Comparison of ENCODE assay signal across 6 cellular contexts in the genomic region with DNA sequence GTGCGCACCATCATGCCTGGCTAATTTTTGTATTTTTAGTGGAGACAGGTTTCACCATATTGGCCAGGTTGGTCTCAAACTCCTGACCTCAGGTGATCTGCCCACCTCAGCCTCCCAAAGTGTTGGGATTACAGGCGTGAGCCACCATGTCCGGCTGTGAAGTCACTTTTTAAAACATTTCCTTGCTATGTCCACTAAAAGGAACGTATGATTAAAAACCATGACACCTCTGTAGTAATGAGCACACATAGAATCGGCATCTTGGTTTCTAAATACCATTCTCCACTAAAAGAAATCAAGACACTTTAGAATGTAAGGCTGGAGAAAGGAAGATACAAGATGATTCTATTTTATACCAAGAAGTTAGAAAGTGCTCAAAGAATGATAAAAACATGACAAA. TPM values are rescaled to one million over a fixed set of nuclear protein-coding genes. Genes with fewer than 3 reads are reported as not detected.
DNase-seq lines count a peak whose midpoint lies in the region; ATAC-seq, FAIRE-seq and TF ChIP-seq lines count a peak whose summit lies in the region.
"Not testable (repeated sequence)": the region's sequence is repeated elsewhere in the genome, so short reads cannot be mapped to it uniquely, and the experiment has no call there.

No MANE protein-coding gene starts in this region.

- not testable (repeated sequence) for H3K9me1 ChIP-seq in keratinocyte (ENCODE audit: control insufficient read depth, extremely low read depth, insufficient read depth, low read length)

- TF ChIP-seq CTCF in HEK293 (tag by site-specific recombination; IDR thresholded peaks at IDR 0.05); endodermal cell (conservative IDR thresholded peaks at IDR 0.05); keratinocyte (optimal IDR thresholded peaks at IDR 0.05 in 1 of 3, IDR thresholded peaks at IDR 0.05 in 1 of 3, conservative IDR thresholded peaks at IDR 0.05 in 1 of 3; ENCODE audit: extremely low read depth in 1 of 3, insufficient read depth in 2 of 3, low read length in 3 of 3); HepG2 (CRISPR knock-in tag; IDR thresholded peaks at IDR 0.05): not testable (repeated sequence)

- H4K20me1 ChIP-seq in keratinocyte (ENCODE audit: control insufficient read depth, extremely low read depth, insufficient read depth, low read length) = not testable (repeated sequence)
- peaks cover 15% of the 10 kb centered on the region; the same call in 1 of the 2 replicates for H4K20me1 ChIP-seq in HepG2 (ENCODE audit: insufficient read depth, low read length)

- H3K4me3 ChIP-seq in HEK293 (ENCODE audit: low read depth, low read length); keratinocyte (ENCODE audit: control insufficient read depth in 2 of 3, extremely low read depth in 1 of 3, insufficient read depth in 2 of 3, low read depth in 1 of 3, low read length in 3 of 3); HepG2 (replicated peaks in 1 of 3; ENCODE audit: insufficient read depth in 1 of 3, low read depth in 2 of 3, low read length in 3 of 3): not testable (repeated sequence)
- H3K4me3 ChIP-seq in endodermal cell (ENCODE audit: low read length) = peak overlapping the region; percentile 43

- H2AFZ ChIP-seq in keratinocyte (ENCODE audit: control insufficient read depth, low read length); HepG2 (ENCODE audit: low read length): not testable (repeated sequence)

- not testable (repeated sequence) for H3K27me3 Mint-ChIP-seq in activated T-helper 17 cell treated with anti-CD3 and anti-CD28 coated beads, Interleukin-2, amount 50 U/mL, for 72 hours; activated naive CD8-positive, alpha-beta T cell; endodermal cell (ENCODE audit: insufficient read depth)

- peaks cover 53% of the 10 kb centered on the region for H3K36me3 Mint-ChIP-seq in activated T-helper 17 cell treated with anti-CD3 and anti-CD28 coated beads, Interleukin-2, amount 50 U/mL, for 72 hours (ENCODE audit: low read depth)
- peaks cover 22% of the 10 kb centered on the region for H3K36me3 Mint-ChIP-seq in activated naive CD8-positive, alpha-beta T cell
- peaks cover 28% of the 10 kb centered on the region for H3K36me3 Mint-ChIP-seq in endodermal cell (ENCODE audit: low read depth)

- dilution Hi-C loops in keratinocyte (cut with MboI; ENCODE audit: extremely low pct_ligation_motif_present, low sequenced_read_pairs) = not testable (repeated sequence)

- 97 to 100% methylated on average over 4 to 5 of the region's 5 CpGs for WGBS in endodermal cell (ENCODE audit: insufficient coverage in 1 of 2, insufficient read length in 1 of 2), 2 experiments
- 97% methylated on average over 5 of the region's 5 CpGs for WGBS in HepG2 (ENCODE audit: low lambda C conversion rate)

- not testable (repeated sequence) for H3K9me3 Mint-ChIP-seq in activated T-helper 17 cell treated with anti-CD3 and anti-CD28 coated beads, Interleukin-2, amount 50 U/mL, for 72 hours; activated naive CD8-positive, alpha-beta T cell (ENCODE audit: low read depth)
- peaks cover 47% of the 10 kb centered on the region for H3K9me3 Mint-ChIP-seq in endodermal cell

- not testable (repeated sequence) for H3K9me3 ChIP-seq in HEK293 (ENCODE audit: control insufficient read depth, insufficient read depth, low read depth, low read length); keratinocyte (ENCODE audit: control insufficient read depth, low read depth, low read length); HepG2 (ENCODE audit: low read length)
- H3K9me3 ChIP-seq in endodermal cell (ENCODE audit: control insufficient read depth, low read length) = peaks cover 29% of the 10 kb centered on the region

- peak; percentile 17 for FAIRE-seq in keratinocyte (lab: Jason Lieb, UNC)
- not testable (repeated sequence) for FAIRE-seq in HepG2 (lab: Jason Lieb, UNC)

- in situ Hi-C loops in HepG2 (cut with HindIII; ENCODE audit: extremely low pct_ligation_motif_present, low pct_unique_long_range_greater_than_20kb) = not testable (repeated sequence)

- not testable (repeated sequence) for TF ChIP-seq RAD21 in HepG2 (CRISPR knock-in tag; IDR thresholded peaks at IDR 0.05)

- ATAC-seq in activated T-helper 17 cell treated with anti-CD3 and anti-CD28 coated beads, Interleukin-2, amount 50 U/mL, for 72 hours (replicated peaks); HepG2: not testable (repeated sequence)

- not testable (repeated sequence) for H3K4me3 Mint-ChIP-seq in activated T-helper 17 cell treated with anti-CD3 and anti-CD28 coated beads, Interleukin-2, amount 50 U/mL, for 72 hours; activated naive CD8-positive, alpha-beta T cell; endodermal cell

- peak overlapping the region; percentile 3 for H3K27ac Mint-ChIP-seq in activated T-helper 17 cell treated with anti-CD3 and anti-CD28 coated beads, Interleukin-2, amount 50 U/mL, for 72 hours
- peak overlapping the region; percentile 10 for H3K27ac Mint-ChIP-seq in activated naive CD8-positive, alpha-beta T cell
- not testable (repeated sequence) for H3K27ac Mint-ChIP-seq in endodermal cell

- H3K27me3 ChIP-seq in endodermal cell (ENCODE audit: control insufficient read depth, insufficient read depth, low read length, poor library complexity, severe bottlenecking); keratinocyte (ENCODE audit: control insufficient read depth, extremely low read depth, insufficient read depth, low read length); HepG2 (ENCODE audit: control insufficient read depth in 1 of 2, insufficient read depth in 2 of 2, low read length in 2 of 2): not testable (repeated sequence)

- not testable (repeated sequence) for DNase-seq in endodermal cell; keratinocyte (ENCODE audit: low read depth, low spot score); HepG2 (ENCODE audit: low spot score)

- not testable (repeated sequence) for TF ChIP-seq POLR2A in HepG2 (IDR thresholded peaks at IDR 0.05; ENCODE audit: insufficient read depth in 1 of 2, low read depth in 2 of 2, low read length in 2 of 2)

- H3K9ac ChIP-seq in endodermal cell (ENCODE audit: extremely low read depth, low read length, poor library complexity, severe bottlenecking); keratinocyte (ENCODE audit: control insufficient read depth, extremely low read depth, insufficient read depth, low read length); HepG2 (ENCODE audit: insufficient read depth, low read depth, low read length): not testable (repeated sequence)

- POLR2A ChIA-PET in HEK293 (lab: Yijun Ruan, JAX); HepG2 (lab: Yijun Ruan, JAX): not testable (repeated sequence)

- intact Hi-C loops in HepG2 (cut with micrococcal nuclease; ENCODE audit: unreplicated experiment) = not testable (repeated sequence)

- not testable (repeated sequence) for H3K27ac ChIP-seq in HEK293 (ENCODE audit: extremely low read depth, low read depth, low read length); endodermal cell (ENCODE audit: low read depth, low read length); keratinocyte (ENCODE audit: control insufficient read depth, insufficient read depth, low read length); HepG2 (ENCODE audit: extremely low read length, insufficient read depth, low read length)

- H3K79me2 ChIP-seq in keratinocyte (ENCODE audit: control insufficient read depth, insufficient read depth, low read length) (peaks cover 75% of the 10 kb centered on the region), HepG2 (ENCODE audit: insufficient read depth, low read length) (peaks cover 66% of the 10 kb centered on the region)

- BruUV-seq in HepG2 (replicated peaks; lab: Mats Ljungman, UMichigan) = not testable (repeated sequence)

- H3K4me2 ChIP-seq in keratinocyte (ENCODE audit: control insufficient read depth, extremely low read depth, insufficient read depth, low read depth, low read length); HepG2 (ENCODE audit: low read depth, low read length): not testable (repeated sequence)

- CTCF ChIA-PET in HEK293 (lab: Yijun Ruan, JAX) = interaction anchor here (0.9 kb wide), 1 partner anchor 14 kb away, joined by 3 read pairs; no protein-coding TSS in a partner anchor
- CTCF ChIA-PET in HepG2 (lab: Yijun Ruan, JAX; ENCODE audit: low intra/inter-chr PET ratio, low total read pairs) = not testable (repeated sequence)

- not testable (repeated sequence) for H3K36me3 ChIP-seq in HEK293 (ENCODE audit: control insufficient read depth in 2 of 2, insufficient read depth in 1 of 2, low read length in 2 of 2); endodermal cell (ENCODE audit: control insufficient read depth, insufficient read depth, low read length); keratinocyte (ENCODE audit: control insufficient read depth in 2 of 2, extremely low read depth in 1 of 2, insufficient read depth in 2 of 2, low read length in 2 of 2); HepG2 (replicated peaks in 1 of 2; ENCODE audit: control insufficient read depth in 1 of 2, insufficient read depth in 2 of 2, low read length in 2 of 2)

- H3K4me1 ChIP-seq in HEK293 (ENCODE audit: control insufficient read depth, insufficient read depth, low read length); HepG2 (ENCODE audit: insufficient read depth, low read length): not testable (repeated sequence)
- H3K4me1 ChIP-seq in endodermal cell (ENCODE audit: control insufficient read depth, insufficient read depth, low read length) = peaks cover 13% of the 10 kb centered on the region
- peaks cover 19% of the 10 kb centered on the region for H3K4me1 ChIP-seq in keratinocyte (ENCODE audit: control insufficient read depth, extremely low read depth, insufficient read depth, low read length)

- H3K4me1 Mint-ChIP-seq in activated T-helper 17 cell treated with anti-CD3 and anti-CD28 coated beads, Interleukin-2, amount 50 U/mL, for 72 hours = peaks cover 30% of the 10 kb centered on the region
- H3K4me1 Mint-ChIP-seq in activated naive CD8-positive, alpha-beta T cell (ENCODE audit: low read depth) = peaks cover 59% of the 10 kb centered on the region
- peaks cover 15% of the 10 kb centered on the region for H3K4me1 Mint-ChIP-seq in endodermal cell

- not testable (repeated sequence) for TF ChIP-seq EP300 in HepG2 (IDR thresholded peaks at IDR 0.05; ENCODE audit: low read depth in 2 of 2, low read length in 2 of 2); HepG2 (CRISPR knock-in tag; IDR thresholded peaks at IDR 0.05; ENCODE audit: borderline replicate concordance)

RNA-seq across cellular contexts. Expression of gene USP12, which starts 30.5 kb away (rescaled TPM):
- 10 to 100 TPM; 65.6 to 77.2 TPM for total RNA-seq in activated T-helper 17 cell treated with anti-CD3 and anti-CD28 coated beads, Interleukin-2, amount 50 U/mL, for 72 hours
- total RNA-seq in endodermal cell (10 to 100 TPM; 18.9 to 23.2 TPM), HepG2 (2016; rRNA removed; fragmentation: Illumina TruSeq; extraction: Trizol) (19.5 and 30.3 TPM in 2 replicates)
- polyA plus RNA-seq in endodermal cell (2013, experiment 1 of 2) = 18.8 TPM
- 18.2 TPM for polyA plus RNA-seq in endodermal cell (2013, experiment 2 of 2)
- polyA plus RNA-seq in keratinocyte (9.7 to 20.7 TPM (median 11.2 TPM) in 3 replicates), HepG2 (2011; rRNA removed) (9.4 and 9.8 TPM in 2 replicates)
- 11.4 TPM for polyA plus RNA-seq in keratinocyte (2011; ENCODE audit: low read depth)
- 9.4 and 19.0 TPM in 2 replicates for polyA plus RNA-seq in keratinocyte (2011; cell fraction: cytosol; rRNA removed)
- 9.1 and 11.4 TPM in 2 replicates for polyA plus RNA-seq in keratinocyte (2011; cell fraction: nucleus; rRNA removed)
- 12.9 and 19.2 TPM in 2 replicates for polyA plus RNA-seq in keratinocyte (2012; ENCODE audit: low replicate concordance)
- 2.1 to 19.8 TPM (median 9.6 TPM) in 3 replicates for polyA minus RNA-seq in keratinocyte
- 9.2 TPM for polyA minus RNA-seq in keratinocyte (2011; cell fraction: cytosol; rRNA and poly(A)+ RNA removed)
- polyA minus RNA-seq in keratinocyte (2011; cell fraction: nucleus; rRNA and poly(A)+ RNA removed) = 8.4 and 16.5 TPM in 2 replicates
- total RNA-seq in HepG2 (2016; cell fraction: cytosol; rRNA removed; fragmentation: Illumina TruSeq; extraction: Trizol; ENCODE audit: low read depth) = 32.9 and 33.8 TPM in 2 replicates
- total RNA-seq in HepG2 (2016; cell fraction: insoluble cytoplasmic fraction; rRNA removed; fragmentation: Illumina TruSeq; extraction: Trizol) = 19.4 and 26.7 TPM in 2 replicates
- total RNA-seq in HepG2 (2016; cell fraction: membrane; rRNA removed; fragmentation: Illumina TruSeq; extraction: Trizol) = 34.7 and 39.3 TPM in 2 replicates
- 16.5 and 17.7 TPM in 2 replicates for total RNA-seq in HepG2 (2016; cell fraction: nucleus; rRNA removed; fragmentation: Illumina TruSeq; extraction: Trizol)
- polyA plus RNA-seq in HepG2 (2011; cell fraction: cytosol; rRNA removed) = 3.9 and 6.2 TPM in 2 replicates
- polyA plus RNA-seq in HepG2 (2011; cell fraction: nucleus; rRNA removed) = 2.7 and 3.4 TPM in 2 replicates
- 16.6 and 18.8 TPM in 2 replicates for polyA plus RNA-seq in HepG2 (2012)
- 36.8 and 44.5 TPM in 2 replicates for polyA plus RNA-seq in HepG2 (2016; cell fraction: cytosol; fragmentation: Illumina TruSeq; extraction: Trizol; ENCODE audit: low read depth)
- 28.8 and 29.4 TPM in 2 replicates for polyA plus RNA-seq in HepG2 (2016; cell fraction: insoluble cytoplasmic fraction; fragmentation: Illumina TruSeq; extraction: Trizol; ENCODE audit: low read depth)
- polyA plus RNA-seq in HepG2 (2016; cell fraction: membrane; fragmentation: Illumina TruSeq; extraction: Trizol; ENCODE audit: low read depth) = 31.5 and 33.7 TPM in 2 replicates
- 15.9 and 16.9 TPM in 2 replicates for polyA plus RNA-seq in HepG2 (2016; cell fraction: nucleus; fragmentation: Illumina TruSeq; extraction: Trizol; ENCODE audit: insufficient read depth, low read depth)
- 4.2 and 6.1 TPM in 2 replicates for polyA minus RNA-seq in HepG2 (2011; rRNA and poly(A)+ RNA removed; ENCODE audit: low replicate concordance)
- 9.5 and 11.3 TPM in 2 replicates for polyA minus RNA-seq in HepG2 (2011; cell fraction: cytosol; rRNA and poly(A)+ RNA removed)
- polyA minus RNA-seq in HepG2 (2011; cell fraction: nucleus; rRNA and poly(A)+ RNA removed) = 23.9 and 27.2 TPM in 2 replicates
